ENCODE assay signal across 8 cellular contexts in the genomic region with DNA sequence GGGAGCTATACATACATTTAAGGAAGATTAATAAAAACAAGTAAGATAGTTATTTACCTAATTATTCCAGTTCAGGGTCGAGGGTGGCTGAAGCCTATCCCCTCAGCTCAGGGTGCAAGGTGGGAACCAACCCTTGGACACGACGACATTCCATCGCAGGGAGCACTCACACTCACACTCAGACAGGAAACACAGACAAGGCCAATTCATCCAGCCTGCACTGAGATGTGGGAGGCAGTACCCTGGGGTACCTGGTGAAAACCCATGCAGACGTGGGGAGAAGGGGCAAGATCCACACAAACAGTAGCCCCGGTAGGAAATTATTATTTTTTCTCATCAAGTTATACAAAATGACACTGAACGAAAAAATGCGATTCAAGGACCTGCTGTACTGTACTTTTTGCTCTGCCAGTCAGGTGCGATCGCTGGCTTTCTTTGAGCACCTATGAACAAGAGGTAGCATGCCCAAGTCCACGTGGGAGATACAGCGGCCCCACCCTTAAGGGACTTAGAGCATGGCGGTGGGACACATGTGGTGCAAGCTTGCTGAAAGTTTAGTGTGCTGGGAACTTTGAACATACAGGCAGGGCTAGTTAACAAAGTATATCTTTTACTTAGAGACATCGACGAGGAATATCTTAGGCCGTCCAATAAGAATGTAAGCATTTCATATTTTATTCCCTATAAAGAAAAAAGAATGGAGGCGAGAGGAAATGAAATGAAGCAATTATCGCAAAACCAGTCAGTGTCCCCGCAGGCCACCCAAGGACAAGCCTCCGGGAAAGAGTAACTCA. TPM values are rescaled to one million over a fixed set of nuclear protein-coding genes. Genes with fewer than 3 reads are reported as not detected.
DNase-seq lines count a peak whose midpoint lies in the region; ATAC-seq lines count a peak whose summit lies in the region.

No MANE protein-coding gene starts in this region.

- DNase-seq in DMS53 treated with DMSO at 0.1 percent for 48 hours (lab: John Stamatoyannopoulos, UW; ENCODE audit: unreplicated experiment) (peak; percentile 65), HT-29 (ENCODE audit: low spot score) (peak; percentile 84), RKO (ENCODE audit: low spot score) (peak; percentile 73), adipocyte (ENCODE audit: low read depth) (peak; percentile 56), mesenteric fat pad (ENCODE audit: low spot score) (no peak)
- peak; percentile 36 for DNase-seq in stimulated activated CD4-positive, alpha-beta T cell treated with anti-CD3 and anti-CD28 coated beads, Interleukin-12 subunit alpha, Interleukin-12 subunit beta, amount 100 ng/mL, for 4 hours

- peaks cover 21% of the 10 kb centered on the region for H3K36me3 ChIP-seq in adipocyte (ENCODE audit: control insufficient read depth, insufficient read depth, low read length, severe bottlenecking)

- no peak for ATAC-seq in GM18907 (IDR thresholded peaks at IDR 0.05; ENCODE audit: unreplicated experiment)

- peak overlapping the region; percentile 98 for H3K9ac ChIP-seq in adipocyte (ENCODE audit: low read length)

- peaks cover 8% of the 10 kb centered on the region for H3K9me3 ChIP-seq in adipocyte (ENCODE audit: control insufficient read depth, low read length)
- no peaks in the 10 kb centered on the region for H3K9me3 ChIP-seq in iPS-18c (ENCODE audit: control insufficient read depth, insufficient read depth, low read length)

- no peaks in the 10 kb centered on the region for H3K27me3 ChIP-seq in adipocyte (replicated peaks; ENCODE audit: control insufficient read depth, insufficient read depth, low read length)

- H3K4me1 ChIP-seq in adipocyte (ENCODE audit: control insufficient read depth, insufficient read depth, low read length) = peaks cover 17% of the 10 kb centered on the region

- peak overlapping the region; percentile 93 for H3K4me3 ChIP-seq in adipocyte (ENCODE audit: low read length)
- peak overlapping the region; percentile 91 for H3K4me3 ChIP-seq in iPS-18c (ENCODE audit: insufficient read depth, low read depth, low read length)

RNA-seq across cellular contexts. Expression of a gene that starts 0.6 kb away (rescaled TPM):
- total RNA-seq in HT-29 (2014; rRNA removed; shearing (Covaris generic)) = 6.9 and 10.7 TPM in 2 replicates
- 27.1 TPM for total RNA-seq in mesenteric fat pad

RNA-seq across cellular contexts. Expression of a gene that starts 0.9 kb away (rescaled TPM):
- total RNA-seq in HT-29 (2014; rRNA removed; shearing (Covaris generic)) = 3.8 and 4.4 TPM in 2 replicates
- total RNA-seq in mesenteric fat pad = 10.9 TPM
